In genomic region chr15:96160269-96160668, GRCh38 we compare ENCODE assay signal across 15 cellular contexts.
DNase-seq lines count a peak whose midpoint lies in the region; ATAC-seq, FAIRE-seq and TF ChIP-seq lines count a peak whose summit lies in the region.
"Had no signal": no experiment of that assay in that cellular context is flagged by ENCODE, and none has a peak within 500 bp of the region (broad histone marks: within the 10 kb centered on the region; RNA-seq: fewer than 3 reads in every experiment).

No MANE protein-coding gene starts in this region.

- peaks cover 1% of the 10 kb centered on the region for H3K36me3 Mint-ChIP-seq in chondrocyte (ENCODE audit: low read depth)

- no peaks in the 10 kb centered on the region for H3K27me3 ChIP-seq in GM23248 (replicated peaks; ENCODE audit: insufficient read depth)
- H3K27me3 ChIP-seq in hepatocyte: no peaks in the 10 kb centered on the region
- no peaks in the 10 kb centered on the region for H3K27me3 ChIP-seq in small intestine (ENCODE audit: control insufficient read depth in 2 of 2, insufficient read depth in 2 of 2, low read length in 2 of 2)
- H3K27me3 ChIP-seq: BE2C had no signal

- no peaks in the 10 kb centered on the region; the same call in 1 of the 2 replicates for H3K9me2 ChIP-seq in GM23248 (ENCODE audit: insufficient read depth)
- H3K9me2 ChIP-seq in hepatocyte (replicated peaks; ENCODE audit: insufficient read depth): no peaks in the 10 kb centered on the region

- H3K9ac ChIP-seq in GM23248: no peak overlapping the region

- H3K27ac ChIP-seq in GM23248: no peak overlapping the region
- no peak overlapping the region for H3K27ac ChIP-seq in hepatocyte
- no peak overlapping the region for H3K27ac ChIP-seq in small intestine (ENCODE audit: low read depth in 1 of 2, low read length in 1 of 2)

- H2AFZ ChIP-seq in GM23248: peak overlapping the region; percentile 37; the same call in 1 of the 2 replicates
- H2AFZ ChIP-seq in hepatocyte: no peak overlapping the region

- peak overlapping the region; percentile 73 for H3K27ac Mint-ChIP-seq in chondrocyte (ENCODE audit: unreplicated experiment)
- H3K27ac Mint-ChIP-seq: activated naive CD4-positive, alpha-beta T cell treated with anti-CD3 and anti-CD28 coated beads, Interleukin-2, amount 50 U/mL, for 72 hours had no signal

- in situ Hi-C loops in GM23248 (cut with MboI): no loop called here

- FAIRE-seq in small intestine (lab: Jason Lieb, UNC): no peak
- FAIRE-seq: islet of Langerhans had no signal

- no peaks in the 10 kb centered on the region for H4K20me1 ChIP-seq in GM23248 (ENCODE audit: insufficient read depth)
- no peaks in the 10 kb centered on the region for H4K20me1 ChIP-seq in hepatocyte (ENCODE audit: insufficient read depth, poor library complexity, severe bottlenecking)

- H3K36me3 ChIP-seq in GM23248 (ENCODE audit: low read depth): no peaks in the 10 kb centered on the region
- no peaks in the 10 kb centered on the region for H3K36me3 ChIP-seq in hepatocyte (replicated peaks; ENCODE audit: insufficient read depth, low read depth)
- H3K36me3 ChIP-seq in small intestine (ENCODE audit: control insufficient read depth in 2 of 2, insufficient read depth in 2 of 2, low read length in 2 of 2): no peaks in the 10 kb centered on the region
- H3K36me3 ChIP-seq: BE2C had no signal

- peak; percentile 13 for DNase-seq in GM23248
- DNase-seq in chondrocyte (ENCODE audit: low spot score): no peak
- DNase-seq in hepatocyte (ENCODE audit: low spot score): peak; percentile 30
- peak; percentile 30 for DNase-seq in small intestine
- DNase-seq in NCI-H2029 (lab: John Stamatoyannopoulos, UW): no peak
- no peak for DNase-seq in hypothalamus (lab: John Stamatoyannopoulos, UW)
- DNase-seq: BE2C; effector CD8-positive, alpha-beta T cell; NCI-H345; occipital lobe had no signal

- 26 to 35% methylated on average over 8 of the region's 8 CpGs for WGBS in GM23248 (ENCODE audit: low coverage in 1 of 2, low lambda C conversion rate in 2 of 2, missing lambda C conversion rate in 2 of 2), 2 experiments
- 49% methylated on average over 8 of the region's 8 CpGs for WGBS in hepatocyte (ENCODE audit: low lambda C conversion rate, missing lambda C conversion rate)
- WGBS in small intestine, 3 donors: 6 to 22% (median 20%) methylated on average over 8 of the region's 8 CpGs

- H3K4me3 Mint-ChIP-seq in chondrocyte (ENCODE audit: unreplicated experiment): peak overlapping the region; percentile 50

- H3K27me3 Mint-ChIP-seq in chondrocyte (ENCODE audit: low read depth): no peaks in the 10 kb centered on the region

- no peak overlapping the region for H3K4me2 ChIP-seq in GM23248 (ENCODE audit: unreplicated experiment)
- H3K4me2 ChIP-seq in hepatocyte: no peak overlapping the region

- no peak for TF ChIP-seq POLR2A in GM18505 (IDR thresholded peaks at IDR 0.05; ENCODE audit: borderline replicate concordance, extremely low read depth, insufficient read depth, insufficient read length)

- TF ChIP-seq CTCF in chondrocyte (IDR thresholded peaks at IDR 0.05) (no peak), hepatocyte (IDR thresholded peaks at IDR 0.05; ENCODE audit: poor library complexity) (no peak)

- ATAC-seq in GM18505 (IDR thresholded peaks at IDR 0.05; ENCODE audit: unreplicated experiment) (no peak), HG03342 (IDR thresholded peaks at IDR 0.05; ENCODE audit: unreplicated experiment) (no peak)
- ATAC-seq: activated naive CD4-positive, alpha-beta T cell treated with anti-CD3 and anti-CD28 coated beads, Interleukin-2, amount 50 U/mL, for 72 hours; Panc1 had no signal

- H3K4me1 ChIP-seq in GM23248 (ENCODE audit: insufficient read depth): no peaks in the 10 kb centered on the region
- H3K4me1 ChIP-seq in hepatocyte (ENCODE audit: insufficient read depth): peaks cover 2% of the 10 kb centered on the region
- H3K4me1 ChIP-seq in small intestine (ENCODE audit: control insufficient read depth in 2 of 2, insufficient read depth in 1 of 2, low read depth in 1 of 2, low read length in 1 of 2): peaks cover 0 to 4% of the 10 kb centered on the region in 2 donors
- H3K4me1 ChIP-seq: BE2C had no signal

- H3K79me2 ChIP-seq in GM23248 (ENCODE audit: insufficient read depth): no peaks in the 10 kb centered on the region
- H3K79me2 ChIP-seq in hepatocyte: no peaks in the 10 kb centered on the region

- peaks cover 18% of the 10 kb centered on the region for H3K4me1 Mint-ChIP-seq in chondrocyte (ENCODE audit: low read depth)

- no peak overlapping the region for H3K4me3 ChIP-seq in GM23248
- H3K4me3 ChIP-seq in hepatocyte: no peak overlapping the region
- H3K4me3 ChIP-seq in small intestine (ENCODE audit: low read depth in 1 of 2, low read length in 2 of 2): no peak overlapping the region

- no peaks in the 10 kb centered on the region for H3K9me3 ChIP-seq in GM23248 (ENCODE audit: low read depth)
- H3K9me3 ChIP-seq in hepatocyte (ENCODE audit: low read depth): no peaks in the 10 kb centered on the region
- H3K9me3 ChIP-seq in small intestine (ENCODE audit: control insufficient read depth, low read depth): no peaks in the 10 kb centered on the region
- H3K9me3 ChIP-seq: BE2C had no signal

- no peaks in the 10 kb centered on the region for H3K9me3 Mint-ChIP-seq in chondrocyte (ENCODE audit: low read depth)

- H3F3A ChIP-seq in GM23248 (ENCODE audit: insufficient read depth): no peaks in the 10 kb centered on the region

Comparison
In these comparisons a context has a peak if more than half of its experiments do, and no peak if none do; other contexts are left out.
1. DNase-seq: peak in GM23248 (single experiment), hepatocyte (single experiment) and small intestine (single experiment); none in chondrocyte (single experiment), NCI-H2029 (single experiment) and hypothalamus (0 of 51).